In genomic region chr11:68380786-68381622, GRCh38 we compare ENCODE assay signal across 8 cellular contexts.
DNase-seq lines count a peak whose midpoint lies in the region; ATAC-seq, FAIRE-seq and TF ChIP-seq lines count a peak whose summit lies in the region.

No MANE protein-coding gene starts in this region.

- no peak overlapping the region; the same call in 1 of the 2 replicates for H3K9ac ChIP-seq in HepG2 (ENCODE audit: insufficient read depth, low read depth, low read length)

- 89% methylated on average over 16 of the region's 26 CpGs for WGBS in HepG2 (ENCODE audit: low lambda C conversion rate)
- WGBS in tibial nerve, 2 donors = 38 to 44% methylated on average over 26 of the region's 26 CpGs

- POLR2A ChIA-PET in HepG2 (lab: Yijun Ruan, JAX) = interaction anchor here (0.9 to 4.9 kb wide), 13 partner anchors 7 to 165 kb away, joined by 3 to 54 read pairs (median 5); partner anchors contain the start of genes C11orf24, LRP5 and PPP6R3

- CTCF ChIA-PET in HepG2 (lab: Yijun Ruan, JAX; ENCODE audit: low intra/inter-chr PET ratio, low total read pairs) = no interaction called here

- no peaks in the 10 kb centered on the region for H3K36me3 ChIP-seq in breast epithelium
- peaks cover 6 to 35% of the 10 kb centered on the region in 2 experiments; a peak in 4 of 5 replicates for H3K36me3 ChIP-seq in HepG2 (replicated peaks in 1 of 2; ENCODE audit: control insufficient read depth in 1 of 2, insufficient read depth in 2 of 2, low read length in 2 of 2)
- H3K36me3 ChIP-seq in tibial nerve = peaks cover 0 to 2% (median 0%) of the 10 kb centered on the region in 3 donors

- TF ChIP-seq RAD21 in HepG2 (CRISPR knock-in tag; IDR thresholded peaks at IDR 0.05) = no peak

- no peak overlapping the region for H2AFZ ChIP-seq in HepG2 (ENCODE audit: low read length)

- peaks cover 19% of the 10 kb centered on the region for H3K4me1 Mint-ChIP-seq in T-helper 2 cell treated with Interferon-gamma antibody and Interleukin-4, amounts not matched to agents 5 μg/mL and 100 μg/mL, for 36 hours (ENCODE audit: low read depth)

- no peaks in the 10 kb centered on the region for H3K27me3 ChIP-seq in breast epithelium
- no peaks in the 10 kb centered on the region for H3K27me3 ChIP-seq in HepG2 (ENCODE audit: control insufficient read depth in 1 of 2, insufficient read depth in 2 of 2, low read length in 2 of 2)
- no peaks in the 10 kb centered on the region for H3K27me3 ChIP-seq in tibial nerve

- H3K27me3 Mint-ChIP-seq in T-helper 2 cell treated with Interferon-gamma antibody and Interleukin-4, amounts not matched to agents 5 μg/mL and 100 μg/mL, for 36 hours (ENCODE audit: low read depth) = no peaks in the 10 kb centered on the region

- TF ChIP-seq CTCF in breast epithelium (IDR thresholded peaks at IDR 0.05) (peak in 1 of 3 donors; percentile 35), HepG2 (CRISPR knock-in tag; IDR thresholded peaks at IDR 0.05) (peak; percentile 24; the same call in 1 of the 2 replicates), tibial nerve (IDR thresholded peaks at IDR 0.05) (peak in 1 of 5 experiments; percentile 4)

- in situ Hi-C loops in HepG2 (cut with HindIII; ENCODE audit: extremely low pct_ligation_motif_present, low pct_unique_long_range_greater_than_20kb) = loop anchor here (5.0 kb wide), 1 partner anchor 64 kb away; no protein-coding TSS in a partner anchor

- TF ChIP-seq POLR2A in breast epithelium (IDR thresholded peaks at IDR 0.05) (no peak), HepG2 (IDR thresholded peaks at IDR 0.05; ENCODE audit: insufficient read depth in 1 of 2, low read depth in 2 of 2, low read length in 2 of 2) (no peak; a peak in 1 of 4 replicates), tibial nerve (IDR thresholded peaks at IDR 0.05) (no peak)

- H3K27ac ChIP-seq in breast epithelium (peak overlapping the region; percentile 67 to 86), HepG2 (ENCODE audit: extremely low read length, insufficient read depth, low read length) (peak overlapping the region; percentile 73), tibial nerve (peak overlapping the region; percentile 29 to 69 (median 50))

- BruUV-seq in HepG2 (replicated peaks; lab: Mats Ljungman, UMichigan) = no TSS peak

- no peak for DNase-seq in T-helper 2 cell treated with Interferon-gamma antibody and Interleukin-4, amounts not matched to agents 5 μg/mL and 100 μg/mL, for 36 hours (ENCODE audit: low spot score)
- no peak for DNase-seq in T-helper 2 cell
- DNase-seq in breast epithelium (ENCODE audit: low spot score in 2 of 2) = peak in 1 of 2 donors; percentile 63
- DNase-seq in HepG2 (ENCODE audit: low spot score) = no peak
- DNase-seq in tibial nerve (ENCODE audit: low spot score in 2 of 2) = no peak
- no peak for DNase-seq in kidney tubule cell (ENCODE audit: low spot score)
- no peak for DNase-seq in HuH-7.5 (ENCODE audit: low spot score)

- peaks cover 33% of the 10 kb centered on the region for H4K20me1 ChIP-seq in HepG2 (ENCODE audit: insufficient read depth, low read length)

- peak overlapping the region; percentile 47 for H3K4me3 Mint-ChIP-seq in T-helper 2 cell treated with Interferon-gamma antibody and Interleukin-4, amounts not matched to agents 5 μg/mL and 100 μg/mL, for 36 hours

- intact Hi-C loops in breast epithelium (cut with DNase I; ENCODE audit: low total_unique reads) = no loop called here
- intact Hi-C loops in HepG2 (cut with micrococcal nuclease; ENCODE audit: unreplicated experiment) = loop anchor here (2.0 kb wide), 1 partner anchor 124 kb away; no protein-coding TSS in a partner anchor

- H3K4me3 ChIP-seq in breast epithelium (peak overlapping the region in 2 of 3 donors; percentile 3 to 44), HepG2 (replicated peaks in 1 of 3; ENCODE audit: insufficient read depth in 1 of 3, low read depth in 2 of 3, low read length in 3 of 3) (peak overlapping the region in 1 of 3 experiments; percentile 38; a peak in 1 of 6 replicates), tibial nerve (peak overlapping the region in 2 of 4 donors; percentile 8 to 20)

- H3K79me2 ChIP-seq in HepG2 (ENCODE audit: insufficient read depth, low read length) = peaks cover 40% of the 10 kb centered on the region

- H3K9me3 ChIP-seq in breast epithelium (no peaks in the 10 kb centered on the region), HepG2 (ENCODE audit: low read length) (no peaks in the 10 kb centered on the region), tibial nerve (no peaks in the 10 kb centered on the region)

- H3K9me3 Mint-ChIP-seq in T-helper 2 cell treated with Interferon-gamma antibody and Interleukin-4, amounts not matched to agents 5 μg/mL and 100 μg/mL, for 36 hours = no peaks in the 10 kb centered on the region

- H3K4me1 ChIP-seq in breast epithelium (peaks cover 15 to 19% of the 10 kb centered on the region in 2 donors), HepG2 (ENCODE audit: insufficient read depth, low read length) (peaks cover 50% of the 10 kb centered on the region), tibial nerve (peaks cover 0 to 52% (median 33%) of the 10 kb centered on the region in 4 donors)

- no peak for TF ChIP-seq EP300 in HepG2 (IDR thresholded peaks at IDR 0.05; ENCODE audit: low read depth in 2 of 2, low read length in 2 of 2)
- no peak for TF ChIP-seq EP300 in HepG2 (CRISPR knock-in tag; IDR thresholded peaks at IDR 0.05; ENCODE audit: borderline replicate concordance)
- no peak for TF ChIP-seq EP300 in tibial nerve (IDR thresholded peaks at IDR 0.05)

- no peak for FAIRE-seq in HepG2 (lab: Jason Lieb, UNC)

- no peaks in the 10 kb centered on the region for H3K36me3 Mint-ChIP-seq in T-helper 2 cell treated with Interferon-gamma antibody and Interleukin-4, amounts not matched to agents 5 μg/mL and 100 μg/mL, for 36 hours (ENCODE audit: low read depth)

- peak overlapping the region; percentile 72 for H3K4me2 ChIP-seq in HepG2 (ENCODE audit: low read depth, low read length)

- peak overlapping the region; percentile 79 for H3K27ac Mint-ChIP-seq in T-helper 2 cell treated with Interferon-gamma antibody and Interleukin-4, amounts not matched to agents 5 μg/mL and 100 μg/mL, for 36 hours

- ATAC-seq in HepG2 = peak; percentile 9
- no peak for ATAC-seq in HG02642 (IDR thresholded peaks at IDR 0.05; ENCODE audit: poor library complexity, unreplicated experiment)

TF ChIP-seq in HepG2, 621 proteins besides CTCF, POLR2A, EP300 and RAD21 (continues in another document):
- TF ChIP-seq ZNF30 (CRISPR knock-in tag; IDR thresholded peaks at IDR 0.05) = no peak
- 0 out of 2 replicates have a peak, but pooled peaks have one; percentile 2 for TF ChIP-seq ZNF232 (CRISPR knock-in tag; IDR thresholded peaks at IDR 0.05; ENCODE audit: borderline replicate concordance)
- TF ChIP-seq MXD1 (CRISPR knock-in tag; IDR thresholded peaks at IDR 0.05) = no peak
- peak; percentile 4; the same call in 1 of the 2 replicates for TF ChIP-seq HIC2 (CRISPR knock-in tag; IDR thresholded peaks at IDR 0.05; ENCODE audit: low read depth)
- TF ChIP-seq, protein P1, sequence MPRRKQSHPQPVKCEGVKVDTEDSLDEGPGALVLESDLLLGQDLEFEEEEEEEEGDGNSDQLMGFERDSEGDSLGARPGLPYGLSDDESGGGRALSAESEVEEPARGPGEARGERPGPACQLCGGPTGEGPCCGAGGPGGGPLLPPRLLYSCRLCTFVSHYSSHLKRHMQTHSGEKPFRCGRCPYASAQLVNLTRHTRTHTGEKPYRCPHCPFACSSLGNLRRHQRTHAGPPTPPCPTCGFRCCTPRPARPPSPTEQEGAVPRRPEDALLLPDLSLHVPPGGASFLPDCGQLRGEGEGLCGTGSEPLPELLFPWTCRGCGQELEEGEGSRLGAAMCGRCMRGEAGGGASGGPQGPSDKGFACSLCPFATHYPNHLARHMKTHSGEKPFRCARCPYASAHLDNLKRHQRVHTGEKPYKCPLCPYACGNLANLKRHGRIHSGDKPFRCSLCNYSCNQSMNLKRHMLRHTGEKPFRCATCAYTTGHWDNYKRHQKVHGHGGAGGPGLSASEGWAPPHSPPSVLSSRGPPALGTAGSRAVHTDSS (CRISPR knock-in tag; conservative IDR thresholded peaks at IDR 0.05) = 0 out of 2 replicates have a peak, but pooled peaks have one; percentile 1
- TF ChIP-seq ZNF414 (CRISPR knock-in tag; IDR thresholded peaks at IDR 0.05) = no peak
- TF ChIP-seq CENPT (CRISPR knock-in tag; IDR thresholded peaks at IDR 0.05; ENCODE audit: low read depth) = no peak
- no peak for TF ChIP-seq ZBTB42 (CRISPR knock-in tag; IDR thresholded peaks at IDR 0.05)
- no peak for TF ChIP-seq FOXK2 (IDR thresholded peaks at IDR 0.05)
- TF ChIP-seq THYN1 (CRISPR knock-in tag; IDR thresholded peaks at IDR 0.05; ENCODE audit: borderline replicate concordance, low read depth) = no peak
